In genomic region chr3:43006825-43007224, GRCh38 we compare ENCODE assay signal across 7 cellular contexts.
"Had no signal": no experiment of that assay in that cellular context is flagged by ENCODE, and none has a peak within 500 bp of the region (broad histone marks: within the 10 kb centered on the region; RNA-seq: fewer than 3 reads in every experiment).

No MANE protein-coding gene starts in this region.

- H3K4me3 Mint-ChIP-seq: H9 had no signal

- DNase-seq: GOT3, H9, HCEC 1CT, IMR-90, Kasumi-1, KG1 had no signal

- H3K27ac Mint-ChIP-seq: H9 had no signal

- H3K4me3 ChIP-seq: K562 had no signal

- ATAC-seq: K562 had no signal

- H3K9me3 Mint-ChIP-seq: H9 had no signal
